ENCODE assay signal across 16 cellular contexts in the genomic region with DNA sequence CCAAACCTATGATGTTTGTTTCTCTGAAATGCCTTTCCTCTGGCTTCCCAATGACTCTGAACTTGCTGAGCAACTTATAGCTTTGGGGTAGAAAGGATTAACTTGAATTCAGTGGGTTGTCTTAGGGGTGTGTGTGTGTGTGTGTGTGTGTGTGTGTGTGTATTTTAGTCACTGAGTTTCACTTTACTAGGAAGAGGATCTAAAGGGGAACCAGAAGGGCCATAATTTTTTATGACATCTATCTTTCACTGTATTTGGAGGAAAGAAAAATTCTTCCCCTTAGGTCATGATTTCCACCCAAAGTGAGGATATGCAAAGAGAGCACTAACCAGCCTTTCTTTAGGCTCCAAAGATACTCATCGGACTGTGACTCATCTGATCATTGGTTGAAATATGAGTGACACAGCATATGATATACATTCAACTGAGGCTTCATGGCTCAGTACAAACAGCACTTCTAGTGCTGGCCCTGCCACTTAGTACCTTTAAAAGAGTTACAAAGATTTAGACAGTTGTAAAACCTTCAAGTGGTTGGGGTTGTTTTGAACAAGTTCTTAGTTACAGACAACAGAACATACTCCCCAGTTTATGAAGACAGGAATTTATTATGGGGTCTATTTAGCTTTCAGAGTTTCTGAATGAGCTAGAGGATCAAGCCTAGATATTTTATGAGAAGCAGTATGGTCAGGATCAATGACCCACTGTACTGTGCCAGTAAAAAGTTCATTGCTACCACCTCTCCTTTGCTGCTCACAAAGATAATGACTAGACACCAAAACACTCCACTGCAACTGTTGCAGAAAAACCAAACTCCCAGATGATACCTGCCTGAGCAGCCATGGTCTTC.
DNase-seq lines count a peak whose midpoint lies in the region; ATAC-seq lines count a peak whose summit lies in the region.
"Had no signal": no experiment of that assay in that cellular context is flagged by ENCODE, and none has a peak within 500 bp of the region (broad histone marks: within the 10 kb centered on the region; RNA-seq: fewer than 3 reads in every experiment).

No MANE protein-coding gene starts in this region.

- H3K36me3 Mint-ChIP-seq in activated CD8-positive, alpha-beta memory T cell treated with anti-CD3 and anti-CD28 coated beads, Interleukin-2, amount 10 ng/mL, durations not matched to agents 7 days and 5 days: peaks cover 32% of the 10 kb centered on the region

- peak; percentile 17 to 24 for DNase-seq in stimulated activated CD4-positive, alpha-beta T cell treated with anti-CD3 and anti-CD28 coated beads, Interleukin-2, amount 100 ng/mL, for 24 hours
- DNase-seq in stimulated activated CD4-positive, alpha-beta T cell treated with anti-CD3 and anti-CD28 coated beads, Interleukin-2, amount 100 ng/mL, for 48 hours: no peak
- DNase-seq in SK-MEL-5 (ENCODE audit: low read depth, low spot score) (peak; percentile 37), foreskin melanocyte (peak; percentile 38), NAMALWA (ENCODE audit: low spot score) (no peak), islet precursor cell (no peak), sciatic nerve (ENCODE audit: low spot score) (no peak)
- no peak for DNase-seq in activated CD8-positive, alpha-beta memory T cell treated with anti-CD3 and anti-CD28 coated beads, Interleukin-2, amount 10 ng/mL, durations not matched to agents 7 days and 5 days
- DNase-seq: activated CD4-positive, alpha-beta T cell treated with anti-CD3 and anti-CD28 coated beads, Interleukin-2, amount 50 U/mL, for 4 hours; amygdala; gastrocnemius medialis; GDM1; KBM-7; stimulated activated naive CD4-positive, alpha-beta T cell treated with Interleukin-2 at 50 U/mL for 16 hours; T-helper 1 cell had no signal

- in situ Hi-C loops in SK-MEL-5 (cut with HindIII; ENCODE audit: low pct_unique_long_range_greater_than_20kb, low sequenced_read_pairs): no loop called here

- no peak overlapping the region for H3K27ac Mint-ChIP-seq in activated CD8-positive, alpha-beta memory T cell treated with anti-CD3 and anti-CD28 coated beads, Interleukin-2, amount 10 ng/mL, durations not matched to agents 7 days and 5 days

- intact Hi-C loops in sciatic nerve (cut with DNase I): no loop called here

- no peak for ATAC-seq in sciatic nerve
- ATAC-seq in activated CD8-positive, alpha-beta memory T cell treated with anti-CD3 and anti-CD28 coated beads, Interleukin-2, amount 10 ng/mL, durations not matched to agents 7 days and 5 days: no peak
- ATAC-seq: gastrocnemius medialis had no signal

- no peak overlapping the region for H3K4me3 Mint-ChIP-seq in activated CD8-positive, alpha-beta memory T cell treated with anti-CD3 and anti-CD28 coated beads, Interleukin-2, amount 10 ng/mL, durations not matched to agents 7 days and 5 days
- H3K4me3 Mint-ChIP-seq: neural crest cell had no signal

- H3K9me3 Mint-ChIP-seq in activated CD8-positive, alpha-beta memory T cell treated with anti-CD3 and anti-CD28 coated beads, Interleukin-2, amount 10 ng/mL, durations not matched to agents 7 days and 5 days (ENCODE audit: low read depth): no peaks in the 10 kb centered on the region
- H3K9me3 Mint-ChIP-seq: neural crest cell had no signal

- peaks cover 10% of the 10 kb centered on the region for H3K4me1 Mint-ChIP-seq in activated CD8-positive, alpha-beta memory T cell treated with anti-CD3 and anti-CD28 coated beads, Interleukin-2, amount 10 ng/mL, durations not matched to agents 7 days and 5 days

- CTCF ChIA-PET in activated CD8-positive, alpha-beta memory T cell treated with anti-CD3 and anti-CD28 coated beads, Interleukin-2, amount 10 ng/mL, durations not matched to agents 7 days and 5 days (lab: Charles Lee): no interaction called here

- H3K27me3 Mint-ChIP-seq in activated CD8-positive, alpha-beta memory T cell treated with anti-CD3 and anti-CD28 coated beads, Interleukin-2, amount 10 ng/mL, durations not matched to agents 7 days and 5 days: no peaks in the 10 kb centered on the region

Comparison
In these comparisons a context has a peak if more than half of its experiments do, and no peak if none do; other contexts are left out.
1. DNase-seq: peak in stimulated activated CD4-positive, alpha-beta T cell treated with anti-CD3 and anti-CD28 coated beads, Interleukin-2, amount 100 ng/mL, for 24 hours (2 of 2), SK-MEL-5 (single experiment) and foreskin melanocyte (single experiment); none in stimulated activated CD4-positive, alpha-beta T cell treated with anti-CD3 and anti-CD28 coated beads, Interleukin-2, amount 100 ng/mL, for 48 hours (0 of 2), NAMALWA (single experiment), islet precursor cell (single experiment), sciatic nerve (single experiment) and activated CD8-positive, alpha-beta memory T cell treated with anti-CD3 and anti-CD28 coated beads, Interleukin-2, amount 10 ng/mL, durations not matched to agents 7 days and 5 days (single experiment).